In genomic region chr5:80668016-80668969, GRCh38 we compare ENCODE assay signal across 12 cellular contexts.
DNase-seq lines count a peak whose midpoint lies in the region; ATAC-seq lines count a peak whose summit lies in the region.
"Had no signal": no experiment of that assay in that cellular context is flagged by ENCODE, and none has a peak within 500 bp of the region (broad histone marks: within the 10 kb centered on the region; RNA-seq: fewer than 3 reads in every experiment).

No MANE protein-coding gene starts in this region.

- H3K27me3 Mint-ChIP-seq in stimulated activated naive B cell treated with anti-CD40 and anti-IgM and Interleukin-4, amounts not matched to agents 10 μg/mL and 1 μg/mL and 100 μg/mL, for 72 hours = no peaks in the 10 kb centered on the region

- peaks cover 0 to under 1% of the 10 kb centered on the region in 2 donors for H3K9me3 Mint-ChIP-seq in stimulated activated naive B cell treated with anti-CD40 and anti-IgM and Interleukin-4, amounts not matched to agents 10 μg/mL and 1 μg/mL and 100 μg/mL, for 72 hours

- H3K27ac ChIP-seq in duodenal mucosa (ENCODE audit: low read depth, low read length) = no peak overlapping the region
- H3K27ac ChIP-seq: hepatocyte, pancreas had no signal

- H3K9me3 ChIP-seq in duodenal mucosa (ENCODE audit: control insufficient read depth in 1 of 2, low read length in 2 of 2) = no peaks in the 10 kb centered on the region
- H3K9me3 ChIP-seq: pancreas had no signal

- peak overlapping the region in 1 of 2 donors; percentile 40 for H3K9ac ChIP-seq in duodenal mucosa (ENCODE audit: low read depth in 1 of 2, low read length in 2 of 2)

- H3K4me3 Mint-ChIP-seq in stimulated activated naive B cell treated with anti-CD40 and anti-IgM and Interleukin-4, amounts not matched to agents 10 μg/mL and 1 μg/mL and 100 μg/mL, for 72 hours = peak overlapping the region in 1 of 2 donors; percentile 61

- peak; percentile 25 to 30 for ATAC-seq in activated CD4-positive, CD25-positive, alpha-beta regulatory T cell treated with anti-CD3 and anti-CD28 coated beads, Interleukin-2, amount 50 U/mL, for 24 hours
- ATAC-seq in HG02852 (IDR thresholded peaks at IDR 0.05; ENCODE audit: unreplicated experiment) = peak; percentile 75
- peak; percentile 93 to 94 for ATAC-seq in stimulated activated naive B cell treated with anti-CD40 and anti-IgM and Interleukin-4, amounts not matched to agents 10 μg/mL and 1 μg/mL and 100 μg/mL, for 72 hours (replicated peaks)

- H3K27ac Mint-ChIP-seq in stimulated activated naive B cell treated with anti-CD40 and anti-IgM and Interleukin-4, amounts not matched to agents 10 μg/mL and 1 μg/mL and 100 μg/mL, for 72 hours = peak overlapping the region; percentile 9

- H3K27me3 ChIP-seq in duodenal mucosa (ENCODE audit: control insufficient read depth in 1 of 2, insufficient read depth in 2 of 2, low read length in 2 of 2) = no peaks in the 10 kb centered on the region
- H3K27me3 ChIP-seq: hepatocyte, pancreas had no signal

- H3K36me3 ChIP-seq in duodenal mucosa (ENCODE audit: control insufficient read depth in 1 of 2, insufficient read depth in 2 of 2, low read length in 2 of 2) = peaks cover 7 to 47% of the 10 kb centered on the region in 2 donors

- peaks cover 22 to 59% of the 10 kb centered on the region in 2 donors for H3K36me3 Mint-ChIP-seq in stimulated activated naive B cell treated with anti-CD40 and anti-IgM and Interleukin-4, amounts not matched to agents 10 μg/mL and 1 μg/mL and 100 μg/mL, for 72 hours

- peaks cover 9 to 14% of the 10 kb centered on the region in 2 donors for H3K4me1 ChIP-seq in duodenal mucosa (ENCODE audit: control insufficient read depth in 1 of 2, insufficient read depth in 2 of 2, low read length in 2 of 2)
- H3K4me1 ChIP-seq: pancreas had no signal

- H3K4me3 ChIP-seq in duodenal mucosa (ENCODE audit: low read depth in 1 of 2, low read length in 2 of 2) = peak overlapping the region; percentile 5 to 53
- H3K4me3 ChIP-seq: hepatocyte, pancreas had no signal

- DNase-seq in activated CD4-positive, CD25-positive, alpha-beta regulatory T cell (lab: John Stamatoyannopoulos, UW) = no peak
- peak; percentile 41 for DNase-seq in stimulated activated naive B cell treated with anti-CD40 and anti-IgM and Interleukin-4, amounts not matched to agents 10 μg/mL and 1 μg/mL and 100 μg/mL, for 72 hours
- no peak for DNase-seq in SKM-1 (lab: John Stamatoyannopoulos, UW; ENCODE audit: unreplicated experiment)
- no peak for DNase-seq in NCI-H226
- DNase-seq in NCI-H1048 (lab: John Stamatoyannopoulos, UW) = no peak
- DNase-seq: 8988T; stimulated activated CD8-positive, alpha-beta memory T cell treated with anti-CD3 and anti-CD28 coated beads, Interleukin-4, amount 100 ng/mL, for 48 hours had no signal

- H3K4me1 Mint-ChIP-seq in stimulated activated naive B cell treated with anti-CD40 and anti-IgM and Interleukin-4, amounts not matched to agents 10 μg/mL and 1 μg/mL and 100 μg/mL, for 72 hours = peaks cover 8 to 20% of the 10 kb centered on the region in 2 donors

Comparison
In these comparisons a context has a peak if more than half of its experiments do, and no peak if none do; other contexts are left out.
1. ATAC-seq: peak in every context shown above with its lines; median percentile 94 in stimulated activated naive B cell treated with anti-CD40 and anti-IgM and Interleukin-4, amounts not matched to agents 10 μg/mL and 1 μg/mL and 100 μg/mL, for 72 hours; 75 in HG02852; 28 in activated CD4-positive, CD25-positive, alpha-beta regulatory T cell treated with anti-CD3 and anti-CD28 coated beads, Interleukin-2, amount 50 U/mL, for 24 hours.